32 cellular contexts compared by ENCODE assay signal in the genomic region with DNA sequence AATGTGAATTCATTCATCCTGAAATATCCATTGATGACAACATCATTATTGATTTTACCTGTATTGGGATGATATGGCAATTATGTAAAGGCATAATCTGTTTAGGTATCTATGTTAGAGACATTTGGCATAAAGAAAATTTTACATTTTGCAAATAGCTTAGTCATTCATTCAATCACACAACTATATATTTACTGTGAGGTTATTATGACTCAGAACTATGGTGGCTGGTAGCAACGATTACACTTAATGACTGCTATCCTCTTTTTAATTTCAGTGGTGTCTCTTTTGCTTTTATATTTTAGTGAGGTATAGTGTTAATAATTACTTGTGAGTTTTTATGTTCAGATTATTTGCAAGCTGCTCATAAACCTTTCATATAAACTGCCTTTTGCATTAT.
"Had no signal": no experiment of that assay in that cellular context is flagged by ENCODE, and none has a peak within 500 bp of the region (broad histone marks: within the 10 kb centered on the region; RNA-seq: fewer than 3 reads in every experiment).

No MANE protein-coding gene starts in this region.

- H3K4me1 ChIP-seq: adrenal gland, body of pancreas, colonic mucosa, esophagus squamous epithelium had no signal

- H3K27ac Mint-ChIP-seq: activated CD4-positive, alpha-beta memory T cell treated with anti-CD3 and anti-CD28 coated beads for 36 hours; activated CD4-positive, alpha-beta T cell treated with anti-CD3 and anti-CD28 coated beads for 36 hours; activated CD4-positive, alpha-beta T cell treated with anti-CD3 and anti-CD28 coated beads, Interleukin-2, amount 10 ng/mL, durations not matched to agents 24 days and 14 days; activated CD8-positive, alpha-beta memory T cell treated with anti-CD3 and anti-CD28 coated beads, Interleukin-2, amount 10 ng/mL, durations not matched to agents 7 days and 5 days; activated CD8-positive, alpha-beta T cell treated with anti-CD3 and anti-CD28 coated beads, Interleukin-2, amount 10 ng/mL, durations not matched to agents 7 days and 5 days; activated naive CD4-positive, alpha-beta T cell treated with anti-CD3 and anti-CD28 coated beads for 36 hours; activated naive CD4-positive, alpha-beta T cell treated with anti-CD3 and anti-CD28 coated beads, Interleukin-2, amount 50 U/mL, for 24 hours; activated naive CD8-positive, alpha-beta T cell treated with anti-CD3 and anti-CD28 coated beads for 36 hours; activated naive CD8-positive, alpha-beta T cell treated with anti-CD3 and anti-CD28 coated beads, Interleukin-2, amount 50 U/mL, for 24 hours; activated T-helper 1 cell treated with anti-CD3 and anti-CD28 coated beads, Interleukin-12 subunit alpha, Interleukin-12 subunit beta, Interleukin-2, Interleukin-4 antibody, amounts not matched to agents 30 ng/mL and 10 ng/mL and 1 ng/mL, durations not matched to agents 14 hours and 24 hours and 36 hours; activated T-helper 2 cell treated with anti-CD3 and anti-CD28 coated beads, Interferon-gamma antibody, Interleukin-2, Interleukin-4, amounts not matched to agents 10 μg/mL and 5 μg/mL and 100 μg/mL, durations not matched to agents 14 hours and 24 hours and 36 hours; endodermal cell had no signal

- H3K9me3 Mint-ChIP-seq: activated CD4-positive, alpha-beta memory T cell treated with anti-CD3 and anti-CD28 coated beads for 36 hours; activated CD4-positive, alpha-beta T cell treated with anti-CD3 and anti-CD28 coated beads, Interleukin-2, amount 10 ng/mL, durations not matched to agents 24 days and 14 days; activated naive CD4-positive, alpha-beta T cell treated with anti-CD3 and anti-CD28 coated beads for 36 hours; activated naive CD4-positive, alpha-beta T cell treated with anti-CD3 and anti-CD28 coated beads, Interleukin-2, amount 50 U/mL, for 24 hours; activated naive CD8-positive, alpha-beta T cell treated with anti-CD3 and anti-CD28 coated beads for 36 hours; activated naive CD8-positive, alpha-beta T cell treated with anti-CD3 and anti-CD28 coated beads, Interleukin-2, amount 50 U/mL, for 24 hours; activated T-helper 1 cell treated with anti-CD3 and anti-CD28 coated beads, Interleukin-12 subunit alpha, Interleukin-12 subunit beta, Interleukin-2, Interleukin-4 antibody, amounts not matched to agents 30 ng/mL and 10 ng/mL and 1 ng/mL, durations not matched to agents 14 hours and 24 hours and 36 hours had no signal

- H3K4me3 Mint-ChIP-seq: activated CD4-positive, alpha-beta memory T cell treated with anti-CD3 and anti-CD28 coated beads for 36 hours; activated CD4-positive, alpha-beta T cell treated with anti-CD3 and anti-CD28 coated beads for 36 hours; activated CD4-positive, alpha-beta T cell treated with anti-CD3 and anti-CD28 coated beads, Interleukin-2, amount 10 ng/mL, durations not matched to agents 24 days and 14 days; activated CD8-positive, alpha-beta memory T cell treated with anti-CD3 and anti-CD28 coated beads, Interleukin-2, amount 10 ng/mL, durations not matched to agents 7 days and 5 days; activated CD8-positive, alpha-beta T cell treated with anti-CD3 and anti-CD28 coated beads, Interleukin-2, amount 10 ng/mL, durations not matched to agents 7 days and 5 days; activated naive CD4-positive, alpha-beta T cell treated with anti-CD3 and anti-CD28 coated beads for 36 hours; activated naive CD4-positive, alpha-beta T cell treated with anti-CD3 and anti-CD28 coated beads, Interleukin-2, amount 50 U/mL, for 24 hours; activated naive CD8-positive, alpha-beta T cell treated with anti-CD3 and anti-CD28 coated beads for 36 hours; activated naive CD8-positive, alpha-beta T cell treated with anti-CD3 and anti-CD28 coated beads, Interleukin-2, amount 50 U/mL, for 24 hours; activated T-helper 1 cell treated with anti-CD3 and anti-CD28 coated beads, Interleukin-12 subunit alpha, Interleukin-12 subunit beta, Interleukin-2, Interleukin-4 antibody, amounts not matched to agents 30 ng/mL and 10 ng/mL and 1 ng/mL, durations not matched to agents 14 hours and 24 hours and 36 hours; endodermal cell had no signal

- H3K4me1 Mint-ChIP-seq: activated CD4-positive, alpha-beta T cell treated with anti-CD3 and anti-CD28 coated beads for 36 hours; activated CD4-positive, alpha-beta T cell treated with anti-CD3 and anti-CD28 coated beads, Interleukin-2, amount 10 ng/mL, durations not matched to agents 24 days and 14 days; activated CD8-positive, alpha-beta memory T cell treated with anti-CD3 and anti-CD28 coated beads, Interleukin-2, amount 10 ng/mL, durations not matched to agents 7 days and 5 days; activated naive CD4-positive, alpha-beta T cell treated with anti-CD3 and anti-CD28 coated beads, Interleukin-2, amount 50 U/mL, for 24 hours; activated naive CD8-positive, alpha-beta T cell treated with anti-CD3 and anti-CD28 coated beads for 36 hours; activated naive CD8-positive, alpha-beta T cell treated with anti-CD3 and anti-CD28 coated beads, Interleukin-2, amount 50 U/mL, for 24 hours; endodermal cell had no signal

- DNase-seq: activated CD4-positive, alpha-beta memory T cell treated with anti-CD3 and anti-CD28 coated beads for 36 hours; activated CD4-positive, alpha-beta T cell treated with anti-CD3 and anti-CD28 coated beads for 36 hours; activated CD4-positive, alpha-beta T cell treated with anti-CD3 and anti-CD28 coated beads, Interleukin-2, amount 10 ng/mL, durations not matched to agents 24 days and 14 days; activated CD4-positive, CD25-positive, alpha-beta regulatory T cell; activated CD4-positive, CD25-positive, alpha-beta regulatory T cell treated with anti-CD3 and anti-CD28 coated beads, Interleukin-2, amount 50 U/mL, for 72 hours; activated CD8-positive, alpha-beta memory T cell treated with anti-CD3 and anti-CD28 coated beads, Interleukin-2, amount 10 ng/mL, durations not matched to agents 7 days and 5 days; activated CD8-positive, alpha-beta memory T cell treated with anti-CD3 and anti-CD28 coated beads, Interleukin-2, amount 50 U/mL, for 4 hours; activated CD8-positive, alpha-beta T cell treated with anti-CD3 and anti-CD28 coated beads, Interleukin-2, amount 10 ng/mL, durations not matched to agents 7 days and 5 days; activated effector memory CD4-positive, alpha-beta T cell treated with anti-CD3 and anti-CD28 coated beads, Interleukin-2, amount 50 U/mL, for 16 hours; activated naive CD4-positive, alpha-beta T cell treated with anti-CD3 and anti-CD28 coated beads for 36 hours; activated naive CD8-positive, alpha-beta T cell treated with anti-CD3 and anti-CD28 coated beads for 36 hours; activated naive CD8-positive, alpha-beta T cell treated with anti-CD3 and anti-CD28 coated beads, Interleukin-2, amount 50 U/mL, for 24 hours; activated T-cell treated with anti-CD3 and anti-CD28 coated beads, Interleukin-2, amount 50 U/mL, for 1 hour; activated T-cell treated with anti-CD3 and anti-CD28 coated beads, Interleukin-2, amount 50 U/mL, for 48 hours; adrenal gland; amygdala; aorta; body of pancreas; central memory CD4-positive, alpha-beta T cell; cerebellar nuclear complex; colonic mucosa; effector CD8-positive, alpha-beta T cell; endodermal cell; esophagus squamous epithelium; head of caudate nucleus; hippocampal formation; T-helper 2 cell had no signal

- H3K4me3 ChIP-seq: adrenal gland, body of pancreas, cardiac muscle cell, colonic mucosa, esophagus squamous epithelium had no signal

- H3K36me3 ChIP-seq: adrenal gland, cardiac muscle cell, colonic mucosa, esophagus squamous epithelium had no signal

- H3K36me3 Mint-ChIP-seq: activated CD4-positive, alpha-beta memory T cell treated with anti-CD3 and anti-CD28 coated beads for 36 hours; activated CD8-positive, alpha-beta memory T cell treated with anti-CD3 and anti-CD28 coated beads, Interleukin-2, amount 10 ng/mL, durations not matched to agents 7 days and 5 days; activated naive CD4-positive, alpha-beta T cell treated with anti-CD3 and anti-CD28 coated beads, Interleukin-2, amount 50 U/mL, for 24 hours; activated naive CD8-positive, alpha-beta T cell treated with anti-CD3 and anti-CD28 coated beads for 36 hours had no signal

- FAIRE-seq: frontal cortex had no signal

- H3K27me3 ChIP-seq: adrenal gland, body of pancreas, cardiac muscle cell, colonic mucosa, esophagus squamous epithelium had no signal

- H3K9me3 ChIP-seq: adrenal gland, body of pancreas, colonic mucosa, esophagus squamous epithelium had no signal

- H3K27ac ChIP-seq: adrenal gland, body of pancreas, cardiac muscle cell, colonic mucosa, esophagus squamous epithelium had no signal

- H3K27me3 Mint-ChIP-seq: activated CD4-positive, alpha-beta memory T cell treated with anti-CD3 and anti-CD28 coated beads for 36 hours; activated CD4-positive, alpha-beta T cell treated with anti-CD3 and anti-CD28 coated beads for 36 hours; activated CD4-positive, alpha-beta T cell treated with anti-CD3 and anti-CD28 coated beads, Interleukin-2, amount 10 ng/mL, durations not matched to agents 24 days and 14 days; activated CD8-positive, alpha-beta memory T cell treated with anti-CD3 and anti-CD28 coated beads, Interleukin-2, amount 10 ng/mL, durations not matched to agents 7 days and 5 days; activated naive CD4-positive, alpha-beta T cell treated with anti-CD3 and anti-CD28 coated beads, Interleukin-2, amount 50 U/mL, for 24 hours; activated naive CD8-positive, alpha-beta T cell treated with anti-CD3 and anti-CD28 coated beads for 36 hours; activated naive CD8-positive, alpha-beta T cell treated with anti-CD3 and anti-CD28 coated beads, Interleukin-2, amount 50 U/mL, for 24 hours had no signal

- ATAC-seq: activated CD4-positive, alpha-beta T cell treated with anti-CD3 and anti-CD28 coated beads for 36 hours; activated CD8-positive, alpha-beta memory T cell treated with anti-CD3 and anti-CD28 coated beads, Interleukin-2, amount 10 ng/mL, durations not matched to agents 7 days and 5 days; activated CD8-positive, alpha-beta T cell treated with anti-CD3 and anti-CD28 coated beads, Interleukin-2, amount 10 ng/mL, durations not matched to agents 7 days and 5 days; activated naive CD8-positive, alpha-beta T cell treated with anti-CD3 and anti-CD28 coated beads, Interleukin-2, amount 50 U/mL, for 24 hours; body of pancreas had no signal
